In the genomic region with DNA sequence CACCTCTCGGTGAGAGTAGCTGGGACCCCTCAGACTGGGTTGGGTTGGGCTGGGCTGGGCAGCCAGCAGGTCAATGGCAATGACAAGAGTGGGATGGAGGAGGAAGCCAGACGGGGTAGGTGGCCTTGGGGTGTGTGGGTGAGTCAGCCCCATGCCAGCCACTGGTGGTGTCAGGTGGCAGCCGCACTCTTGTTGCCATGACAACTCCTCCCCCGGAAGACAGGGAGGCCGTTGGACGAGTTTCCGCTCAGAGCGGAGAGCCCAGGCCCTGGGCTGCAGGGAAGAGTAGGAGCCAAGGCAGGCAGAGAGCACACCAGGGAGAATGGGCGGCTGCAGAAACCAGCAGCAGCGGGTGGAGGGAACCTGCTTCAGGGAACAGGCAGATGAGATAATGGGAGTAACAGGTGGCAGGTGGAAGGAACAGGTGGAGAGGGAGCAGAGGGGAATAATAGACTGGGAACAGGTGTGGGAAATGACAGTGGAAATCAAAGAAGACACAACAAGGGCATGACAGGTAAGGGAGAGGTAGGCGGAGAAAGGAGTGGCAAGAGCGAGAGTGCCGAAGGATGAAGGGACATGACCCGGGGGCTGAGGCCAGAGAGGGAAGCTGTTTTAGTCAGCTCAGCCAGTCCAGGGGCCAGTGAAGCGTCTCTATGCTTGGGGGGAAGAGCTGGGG, we compare ENCODE assay signal across 1 cellular context.
TF ChIP-seq lines count a peak whose summit lies in the region.

No MANE protein-coding gene starts in this region.

TF ChIP-seq in HEK293, 187 proteins besides CTCF, POLR2A, EP300 and RAD21 (continued from another document and continues in another):
- TF ChIP-seq, protein P1, sequence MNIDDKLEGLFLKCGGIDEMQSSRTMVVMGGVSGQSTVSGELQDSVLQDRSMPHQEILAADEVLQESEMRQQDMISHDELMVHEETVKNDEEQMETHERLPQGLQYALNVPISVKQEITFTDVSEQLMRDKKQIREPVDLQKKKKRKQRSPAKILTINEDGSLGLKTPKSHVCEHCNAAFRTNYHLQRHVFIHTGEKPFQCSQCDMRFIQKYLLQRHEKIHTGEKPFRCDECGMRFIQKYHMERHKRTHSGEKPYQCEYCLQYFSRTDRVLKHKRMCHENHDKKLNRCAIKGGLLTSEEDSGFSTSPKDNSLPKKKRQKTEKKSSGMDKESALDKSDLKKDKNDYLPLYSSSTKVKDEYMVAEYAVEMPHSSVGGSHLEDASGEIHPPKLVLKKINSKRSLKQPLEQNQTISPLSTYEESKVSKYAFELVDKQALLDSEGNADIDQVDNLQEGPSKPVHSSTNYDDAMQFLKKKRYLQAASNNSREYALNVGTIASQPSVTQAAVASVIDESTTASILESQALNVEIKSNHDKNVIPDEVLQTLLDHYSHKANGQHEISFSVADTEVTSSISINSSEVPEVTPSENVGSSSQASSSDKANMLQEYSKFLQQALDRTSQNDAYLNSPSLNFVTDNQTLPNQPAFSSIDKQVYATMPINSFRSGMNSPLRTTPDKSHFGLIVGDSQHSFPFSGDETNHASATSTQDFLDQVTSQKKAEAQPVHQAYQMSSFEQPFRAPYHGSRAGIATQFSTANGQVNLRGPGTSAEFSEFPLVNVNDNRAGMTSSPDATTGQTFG (tag by site-specific recombination; IDR thresholded peaks at IDR 0.05; ENCODE audit: borderline replicate concordance): no peak
- TF ChIP-seq, protein P2, sequence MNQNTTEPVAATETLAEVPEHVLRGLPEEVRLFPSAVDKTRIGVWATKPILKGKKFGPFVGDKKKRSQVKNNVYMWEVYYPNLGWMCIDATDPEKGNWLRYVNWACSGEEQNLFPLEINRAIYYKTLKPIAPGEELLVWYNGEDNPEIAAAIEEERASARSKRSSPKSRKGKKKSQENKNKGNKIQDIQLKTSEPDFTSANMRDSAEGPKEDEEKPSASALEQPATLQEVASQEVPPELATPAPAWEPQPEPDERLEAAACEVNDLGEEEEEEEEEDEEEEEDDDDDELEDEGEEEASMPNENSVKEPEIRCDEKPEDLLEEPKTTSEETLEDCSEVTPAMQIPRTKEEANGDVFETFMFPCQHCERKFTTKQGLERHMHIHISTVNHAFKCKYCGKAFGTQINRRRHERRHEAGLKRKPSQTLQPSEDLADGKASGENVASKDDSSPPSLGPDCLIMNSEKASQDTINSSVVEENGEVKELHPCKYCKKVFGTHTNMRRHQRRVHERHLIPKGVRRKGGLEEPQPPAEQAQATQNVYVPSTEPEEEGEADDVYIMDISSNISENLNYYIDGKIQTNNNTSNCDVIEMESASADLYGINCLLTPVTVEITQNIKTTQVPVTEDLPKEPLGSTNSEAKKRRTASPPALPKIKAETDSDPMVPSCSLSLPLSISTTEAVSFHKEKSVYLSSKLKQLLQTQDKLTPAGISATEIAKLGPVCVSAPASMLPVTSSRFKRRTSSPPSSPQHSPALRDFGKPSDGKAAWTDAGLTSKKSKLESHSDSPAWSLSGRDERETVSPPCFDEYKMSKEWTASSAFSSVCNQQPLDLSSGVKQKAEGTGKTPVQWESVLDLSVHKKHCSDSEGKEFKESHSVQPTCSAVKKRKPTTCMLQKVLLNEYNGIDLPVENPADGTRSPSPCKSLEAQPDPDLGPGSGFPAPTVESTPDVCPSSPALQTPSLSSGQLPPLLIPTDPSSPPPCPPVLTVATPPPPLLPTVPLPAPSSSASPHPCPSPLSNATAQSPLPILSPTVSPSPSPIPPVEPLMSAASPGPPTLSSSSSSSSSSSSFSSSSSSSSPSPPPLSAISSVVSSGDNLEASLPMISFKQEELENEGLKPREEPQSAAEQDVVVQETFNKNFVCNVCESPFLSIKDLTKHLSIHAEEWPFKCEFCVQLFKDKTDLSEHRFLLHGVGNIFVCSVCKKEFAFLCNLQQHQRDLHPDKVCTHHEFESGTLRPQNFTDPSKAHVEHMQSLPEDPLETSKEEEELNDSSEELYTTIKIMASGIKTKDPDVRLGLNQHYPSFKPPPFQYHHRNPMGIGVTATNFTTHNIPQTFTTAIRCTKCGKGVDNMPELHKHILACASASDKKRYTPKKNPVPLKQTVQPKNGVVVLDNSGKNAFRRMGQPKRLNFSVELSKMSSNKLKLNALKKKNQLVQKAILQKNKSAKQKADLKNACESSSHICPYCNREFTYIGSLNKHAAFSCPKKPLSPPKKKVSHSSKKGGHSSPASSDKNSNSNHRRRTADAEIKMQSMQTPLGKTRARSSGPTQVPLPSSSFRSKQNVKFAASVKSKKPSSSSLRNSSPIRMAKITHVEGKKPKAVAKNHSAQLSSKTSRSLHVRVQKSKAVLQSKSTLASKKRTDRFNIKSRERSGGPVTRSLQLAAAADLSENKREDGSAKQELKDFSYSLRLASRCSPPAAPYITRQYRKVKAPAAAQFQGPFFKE (tag by site-specific recombination; IDR thresholded peaks at IDR 0.05; ENCODE audit: borderline replicate concordance): no peak
- TF ChIP-seq ZSCAN30 (tag by site-specific recombination; IDR thresholded peaks at IDR 0.05) (no peak), ZNF354C (tag by site-specific recombination; IDR thresholded peaks at IDR 0.05; ENCODE audit: borderline replicate concordance, low read depth) (no peak), ZNF701 (tag by site-specific recombination; IDR thresholded peaks at IDR 0.05) (no peak), ZNF121 (tag by site-specific recombination; IDR thresholded peaks at IDR 0.05) (no peak), ZNF404 (tag by site-specific recombination; IDR thresholded peaks at IDR 0.05) (no peak), ZNF266 (tag by site-specific recombination; IDR thresholded peaks at IDR 0.05; ENCODE audit: low read depth) (no peak), ZNF223 (tag by site-specific recombination; IDR thresholded peaks at IDR 0.05) (no peak), ZBTB7A (tag by site-specific recombination; IDR thresholded peaks at IDR 0.05; ENCODE audit: low read depth) (no peak), KLF8 (tag by site-specific recombination; IDR thresholded peaks at IDR 0.05) (no peak), HOXC10 (CRISPR knock-in tag; IDR thresholded peaks at IDR 0.05) (no peak), ZNF707 (tag by site-specific recombination; IDR thresholded peaks at IDR 0.05) (no peak), SETDB1 (IDR thresholded peaks at IDR 0.05; ENCODE audit: insufficient read length, low read length) (no peak), GLIS1 (tag by site-specific recombination; IDR thresholded peaks at IDR 0.05) (peak; percentile 79), ZBTB48 (tag by site-specific recombination; IDR thresholded peaks at IDR 0.05) (0 out of 2 replicates have a peak, but pooled peaks have one; percentile 15), ZNF138 (tag by site-specific recombination; IDR thresholded peaks at IDR 0.05; ENCODE audit: borderline replicate concordance) (no peak), ZNF350 (tag by site-specific recombination; IDR thresholded peaks at IDR 0.05) (no peak), ZNF677 (tag by site-specific recombination; IDR thresholded peaks at IDR 0.05) (no peak), ZFP41 (tag by site-specific recombination; IDR thresholded peaks at IDR 0.05; ENCODE audit: borderline replicate concordance) (no peak), ZNF114 (tag by site-specific recombination; IDR thresholded peaks at IDR 0.05) (no peak), ZNF621 (tag by site-specific recombination; IDR thresholded peaks at IDR 0.05) (no peak), ZNF221 (tag by site-specific recombination; IDR thresholded peaks at IDR 0.05; ENCODE audit: borderline replicate concordance) (no peak), ZNF555 (tag by site-specific recombination; conservative IDR thresholded peaks at IDR 0.05) (no peak), ZNF837 (tag by site-specific recombination; IDR thresholded peaks at IDR 0.05) (no peak), TCF7L2 (IDR thresholded peaks at IDR 0.05; ENCODE audit: borderline replicate concordance, low read depth, low read length) (no peak), SP7 (tag by site-specific recombination; IDR thresholded peaks at IDR 0.05) (peak; percentile 45; the same call in 1 of the 2 replicates), ZNF214 (tag by site-specific recombination; IDR thresholded peaks at IDR 0.05; ENCODE audit: borderline replicate concordance) (no peak), ZNF558 (tag by site-specific recombination; IDR thresholded peaks at IDR 0.05) (no peak), IKZF3 (tag by site-specific recombination; IDR thresholded peaks at IDR 0.05) (no peak), ZBTB20 (tag by site-specific recombination; IDR thresholded peaks at IDR 0.05) (0 out of 2 replicates have a peak, but pooled peaks have one; percentile 36)
- TF ChIP-seq, protein P3, sequence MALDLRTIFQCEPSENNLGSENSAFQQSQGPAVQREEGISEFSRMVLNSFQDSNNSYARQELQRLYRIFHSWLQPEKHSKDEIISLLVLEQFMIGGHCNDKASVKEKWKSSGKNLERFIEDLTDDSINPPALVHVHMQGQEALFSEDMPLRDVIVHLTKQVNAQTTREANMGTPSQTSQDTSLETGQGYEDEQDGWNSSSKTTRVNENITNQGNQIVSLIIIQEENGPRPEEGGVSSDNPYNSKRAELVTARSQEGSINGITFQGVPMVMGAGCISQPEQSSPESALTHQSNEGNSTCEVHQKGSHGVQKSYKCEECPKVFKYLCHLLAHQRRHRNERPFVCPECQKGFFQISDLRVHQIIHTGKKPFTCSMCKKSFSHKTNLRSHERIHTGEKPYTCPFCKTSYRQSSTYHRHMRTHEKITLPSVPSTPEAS (tag by site-specific recombination; IDR thresholded peaks at IDR 0.05): no peak
- TF ChIP-seq, protein P4, sequence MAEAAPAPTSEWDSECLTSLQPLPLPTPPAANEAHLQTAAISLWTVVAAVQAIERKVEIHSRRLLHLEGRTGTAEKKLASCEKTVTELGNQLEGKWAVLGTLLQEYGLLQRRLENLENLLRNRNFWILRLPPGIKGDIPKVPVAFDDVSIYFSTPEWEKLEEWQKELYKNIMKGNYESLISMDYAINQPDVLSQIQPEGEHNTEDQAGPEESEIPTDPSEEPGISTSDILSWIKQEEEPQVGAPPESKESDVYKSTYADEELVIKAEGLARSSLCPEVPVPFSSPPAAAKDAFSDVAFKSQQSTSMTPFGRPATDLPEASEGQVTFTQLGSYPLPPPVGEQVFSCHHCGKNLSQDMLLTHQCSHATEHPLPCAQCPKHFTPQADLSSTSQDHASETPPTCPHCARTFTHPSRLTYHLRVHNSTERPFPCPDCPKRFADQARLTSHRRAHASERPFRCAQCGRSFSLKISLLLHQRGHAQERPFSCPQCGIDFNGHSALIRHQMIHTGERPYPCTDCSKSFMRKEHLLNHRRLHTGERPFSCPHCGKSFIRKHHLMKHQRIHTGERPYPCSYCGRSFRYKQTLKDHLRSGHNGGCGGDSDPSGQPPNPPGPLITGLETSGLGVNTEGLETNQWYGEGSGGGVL (tag by site-specific recombination; IDR thresholded peaks at IDR 0.05): 0 out of 2 replicates have a peak, but pooled peaks have one; percentile 24
- TF ChIP-seq, protein P5, sequence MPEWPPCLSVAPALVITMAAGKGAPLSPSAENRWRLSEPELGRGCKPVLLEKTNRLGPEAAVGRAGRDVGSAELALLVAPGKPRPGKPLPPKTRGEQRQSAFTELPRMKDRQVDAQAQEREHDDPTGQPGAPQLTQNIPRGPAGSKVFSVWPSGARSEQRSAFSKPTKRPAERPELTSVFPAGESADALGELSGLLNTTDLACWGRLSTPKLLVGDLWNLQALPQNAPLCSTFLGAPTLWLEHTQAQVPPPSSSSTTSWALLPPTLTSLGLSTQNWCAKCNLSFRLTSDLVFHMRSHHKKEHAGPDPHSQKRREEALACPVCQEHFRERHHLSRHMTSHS (tag by site-specific recombination; IDR thresholded peaks at IDR 0.05): no peak
- TF ChIP-seq, protein P6, sequence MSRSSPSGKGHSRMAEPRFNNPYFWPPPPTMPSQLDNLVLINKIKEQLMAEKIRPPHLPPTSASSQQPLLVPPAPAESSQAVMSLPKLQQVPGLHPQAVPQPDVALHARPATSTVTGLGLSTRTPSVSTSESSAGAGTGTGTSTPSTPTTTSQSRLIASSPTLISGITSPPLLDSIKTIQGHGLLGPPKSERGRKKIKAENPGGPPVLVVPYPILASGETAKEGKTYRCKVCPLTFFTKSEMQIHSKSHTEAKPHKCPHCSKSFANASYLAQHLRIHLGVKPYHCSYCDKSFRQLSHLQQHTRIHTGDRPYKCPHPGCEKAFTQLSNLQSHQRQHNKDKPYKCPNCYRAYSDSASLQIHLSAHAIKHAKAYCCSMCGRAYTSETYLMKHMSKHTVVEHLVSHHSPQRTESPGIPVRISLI (tag by site-specific recombination; IDR thresholded peaks at IDR 0.05): no peak
- TF ChIP-seq, protein P7, sequence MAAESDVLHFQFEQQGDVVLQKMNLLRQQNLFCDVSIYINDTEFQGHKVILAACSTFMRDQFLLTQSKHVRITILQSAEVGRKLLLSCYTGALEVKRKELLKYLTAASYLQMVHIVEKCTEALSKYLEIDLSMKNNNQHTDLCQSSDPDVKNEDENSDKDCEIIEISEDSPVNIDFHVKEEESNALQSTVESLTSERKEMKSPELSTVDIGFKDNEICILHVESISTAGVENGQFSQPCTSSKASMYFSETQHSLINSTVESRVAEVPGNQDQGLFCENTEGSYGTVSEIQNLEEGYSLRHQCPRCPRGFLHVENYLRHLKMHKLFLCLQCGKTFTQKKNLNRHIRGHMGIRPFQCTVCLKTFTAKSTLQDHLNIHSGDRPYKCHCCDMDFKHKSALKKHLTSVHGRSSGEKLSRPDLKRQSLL (tag by site-specific recombination; IDR thresholded peaks at IDR 0.05): no peak
- TF ChIP-seq, protein P8, sequence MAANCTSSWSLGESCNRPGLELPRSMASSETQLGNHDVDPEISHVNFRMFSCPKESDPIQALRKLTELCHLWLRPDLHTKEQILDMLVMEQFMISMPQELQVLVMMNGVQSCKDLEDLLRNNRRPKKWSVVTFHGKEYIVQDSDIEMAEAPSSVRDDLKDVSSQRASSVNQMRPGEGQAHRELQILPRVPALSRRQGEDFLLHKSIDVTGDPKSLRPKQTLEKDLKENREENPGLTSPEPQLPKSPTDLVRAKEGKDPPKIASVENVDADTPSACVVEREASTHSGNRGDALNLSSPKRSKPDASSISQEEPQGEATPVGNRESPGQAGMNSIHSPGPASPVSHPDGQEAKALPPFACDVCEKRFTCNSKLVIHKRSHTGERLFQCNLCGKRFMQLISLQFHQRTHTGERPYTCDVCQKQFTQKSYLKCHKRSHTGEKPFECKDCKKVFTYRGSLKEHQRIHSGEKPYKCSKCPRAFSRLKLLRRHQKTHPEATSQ (tag by site-specific recombination; IDR thresholded peaks at IDR 0.05): no peak
- TF ChIP-seq, protein P9, sequence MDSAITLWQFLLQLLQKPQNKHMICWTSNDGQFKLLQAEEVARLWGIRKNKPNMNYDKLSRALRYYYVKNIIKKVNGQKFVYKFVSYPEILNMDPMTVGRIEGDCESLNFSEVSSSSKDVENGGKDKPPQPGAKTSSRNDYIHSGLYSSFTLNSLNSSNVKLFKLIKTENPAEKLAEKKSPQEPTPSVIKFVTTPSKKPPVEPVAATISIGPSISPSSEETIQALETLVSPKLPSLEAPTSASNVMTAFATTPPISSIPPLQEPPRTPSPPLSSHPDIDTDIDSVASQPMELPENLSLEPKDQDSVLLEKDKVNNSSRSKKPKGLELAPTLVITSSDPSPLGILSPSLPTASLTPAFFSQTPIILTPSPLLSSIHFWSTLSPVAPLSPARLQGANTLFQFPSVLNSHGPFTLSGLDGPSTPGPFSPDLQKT (IDR thresholded peaks at IDR 0.05; ENCODE audit: borderline replicate concordance, low read depth, low read length): no peak
- TF ChIP-seq, protein P10, sequence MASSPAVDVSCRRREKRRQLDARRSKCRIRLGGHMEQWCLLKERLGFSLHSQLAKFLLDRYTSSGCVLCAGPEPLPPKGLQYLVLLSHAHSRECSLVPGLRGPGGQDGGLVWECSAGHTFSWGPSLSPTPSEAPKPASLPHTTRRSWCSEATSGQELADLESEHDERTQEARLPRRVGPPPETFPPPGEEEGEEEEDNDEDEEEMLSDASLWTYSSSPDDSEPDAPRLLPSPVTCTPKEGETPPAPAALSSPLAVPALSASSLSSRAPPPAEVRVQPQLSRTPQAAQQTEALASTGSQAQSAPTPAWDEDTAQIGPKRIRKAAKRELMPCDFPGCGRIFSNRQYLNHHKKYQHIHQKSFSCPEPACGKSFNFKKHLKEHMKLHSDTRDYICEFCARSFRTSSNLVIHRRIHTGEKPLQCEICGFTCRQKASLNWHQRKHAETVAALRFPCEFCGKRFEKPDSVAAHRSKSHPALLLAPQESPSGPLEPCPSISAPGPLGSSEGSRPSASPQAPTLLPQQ (tag by site-specific recombination; IDR thresholded peaks at IDR 0.05): no peak
